Comparison of ENCODE assay signal across 31 cellular contexts in genomic region chr13:113535381-113535781, GRCh38. TPM values are rescaled to one million over a fixed set of nuclear protein-coding genes. Genes with fewer than 3 reads are reported as not detected.
DNase-seq lines count a peak whose midpoint lies in the region; ATAC-seq and TF ChIP-seq lines count a peak whose summit lies in the region.
"Had no signal": no experiment of that assay in that cellular context is flagged by ENCODE, and none has a peak within 500 bp of the region (broad histone marks: within the 10 kb centered on the region; RNA-seq: fewer than 3 reads in every experiment).

No MANE protein-coding gene starts in this region.

- H3K27me3 ChIP-seq in PC-9 (ENCODE audit: insufficient read depth, low read depth) (no peaks in the 10 kb centered on the region), mucosa of rectum (ENCODE audit: control insufficient read depth in 2 of 2, insufficient read depth in 2 of 2, low read length in 2 of 2) (no peaks in the 10 kb centered on the region), transverse colon (no peaks in the 10 kb centered on the region)
- H3K27me3 ChIP-seq: body of pancreas, right atrium auricular region had no signal

- no peak overlapping the region for H2AFZ ChIP-seq in PC-9
- H2AFZ ChIP-seq: GM23338, parathyroid adenoma had no signal

- peak overlapping the region; percentile 88; the same call in 1 of the 2 replicates for H3K4me2 ChIP-seq in PC-9
- H3K4me2 ChIP-seq: GM23338 had no signal

- H3K36me3 ChIP-seq in PC-9 (ENCODE audit: low read depth) (peaks cover 14% of the 10 kb centered on the region; the same call in 1 of the 2 replicates), mucosa of rectum (ENCODE audit: control insufficient read depth in 2 of 2, insufficient read depth in 2 of 2, low read length in 2 of 2) (peaks cover 23% of the 10 kb centered on the region in 2 donors), transverse colon (no peaks in the 10 kb centered on the region)

- H3K79me2 ChIP-seq in PC-9 (ENCODE audit: low read depth) = no peaks in the 10 kb centered on the region; the same call in 1 of the 2 replicates
- H3K79me2 ChIP-seq: parathyroid adenoma had no signal

- no TSS peak for BruUV-seq in PC-9 (replicated peaks; lab: Mats Ljungman, UMichigan)

- ATAC-seq in natural killer cell treated with Interleukin-12 subunit alpha and Interleukin-12 subunit beta and Interleukin-15 and Interleukin-18, amount 100 ng/mL, for 72 hours = no peak
- ATAC-seq: activated CD8-positive, alpha-beta memory T cell treated with anti-CD3 and anti-CD28 coated beads, Interleukin-2, amount 10 ng/mL, durations not matched to agents 7 days and 5 days; body of pancreas; GM23338; Panc1 had no signal

- H3K4me3 Mint-ChIP-seq in natural killer cell treated with Interleukin-12 subunit alpha and Interleukin-12 subunit beta and Interleukin-15 and Interleukin-18, amount 100 ng/mL, for 72 hours = no peak overlapping the region
- H3K4me3 Mint-ChIP-seq: activated CD4-positive, alpha-beta T cell treated with anti-CD3 and anti-CD28 coated beads, Interleukin-2, amount 10 ng/mL, durations not matched to agents 7 days and 5 days; activated CD8-positive, alpha-beta memory T cell treated with anti-CD3 and anti-CD28 coated beads, Interleukin-2, amount 10 ng/mL, durations not matched to agents 7 days and 5 days; CD4-positive, alpha-beta T cell; GM23338; IgD-negative memory B cell; nephron had no signal

- H3K9me2 ChIP-seq in PC-9 (ENCODE audit: insufficient read depth) = no peaks in the 10 kb centered on the region

- no peak for TF ChIP-seq POLR2A in transverse colon (IDR thresholded peaks at IDR 0.05)

- H3K27me3 Mint-ChIP-seq in natural killer cell treated with Interleukin-12 subunit alpha and Interleukin-12 subunit beta and Interleukin-15 and Interleukin-18, amount 100 ng/mL, for 72 hours = no peaks in the 10 kb centered on the region
- H3K27me3 Mint-ChIP-seq: activated CD4-positive, alpha-beta T cell treated with anti-CD3 and anti-CD28 coated beads, Interleukin-2, amount 10 ng/mL, durations not matched to agents 7 days and 5 days; activated CD8-positive, alpha-beta memory T cell treated with anti-CD3 and anti-CD28 coated beads, Interleukin-2, amount 10 ng/mL, durations not matched to agents 7 days and 5 days; CD4-positive, alpha-beta T cell; IgD-negative memory B cell had no signal

- peaks cover 43% of the 10 kb centered on the region for H3K4me1 ChIP-seq in PC-9 (replicated peaks; ENCODE audit: insufficient read depth)
- peaks cover 0 to 10% of the 10 kb centered on the region in 2 donors for H3K4me1 ChIP-seq in mucosa of rectum (ENCODE audit: control insufficient read depth in 2 of 2, insufficient read depth in 2 of 2, low read length in 2 of 2)
- peaks cover 0 to 10% (median 5%) of the 10 kb centered on the region in 4 donors for H3K4me1 ChIP-seq in transverse colon
- H3K4me1 ChIP-seq: body of pancreas, parathyroid adenoma had no signal

- peaks cover 0 to 2% of the 10 kb centered on the region in 2 donors for H3K4me1 Mint-ChIP-seq in natural killer cell treated with Interleukin-12 subunit alpha and Interleukin-12 subunit beta and Interleukin-15 and Interleukin-18, amount 100 ng/mL, for 72 hours (ENCODE audit: low read depth in 2 of 2)
- H3K4me1 Mint-ChIP-seq: activated CD4-positive, alpha-beta T cell treated with anti-CD3 and anti-CD28 coated beads, Interleukin-2, amount 10 ng/mL, durations not matched to agents 7 days and 5 days; activated CD8-positive, alpha-beta memory T cell treated with anti-CD3 and anti-CD28 coated beads, Interleukin-2, amount 10 ng/mL, durations not matched to agents 7 days and 5 days had no signal

- H3K27ac ChIP-seq in PC-9 (no peak overlapping the region), mucosa of rectum (ENCODE audit: low read depth in 2 of 2, low read length in 2 of 2) (peak overlapping the region in 1 of 2 donors; percentile 55), transverse colon (peak overlapping the region in 3 of 4 donors; percentile 39 to 67 (median 53))
- H3K27ac ChIP-seq: 22Rv1, body of pancreas, parathyroid adenoma, right atrium auricular region, WERI-Rb-1 had no signal

- no peaks in the 10 kb centered on the region for H3K9me3 Mint-ChIP-seq in natural killer cell treated with Interleukin-12 subunit alpha and Interleukin-12 subunit beta and Interleukin-15 and Interleukin-18, amount 100 ng/mL, for 72 hours
- H3K9me3 Mint-ChIP-seq: activated CD4-positive, alpha-beta T cell treated with anti-CD3 and anti-CD28 coated beads, Interleukin-2, amount 10 ng/mL, durations not matched to agents 7 days and 5 days; CD4-positive, alpha-beta T cell; GM23338; IgD-negative memory B cell had no signal

- peak overlapping the region in 1 of 2 donors; percentile 32 for H3K9ac ChIP-seq in mucosa of rectum (ENCODE audit: low read depth in 1 of 2, low read length in 2 of 2)
- H3K9ac ChIP-seq: parathyroid adenoma had no signal

- POLR2A ChIA-PET in PC-9 (lab: Charles Lee; ENCODE audit: unreplicated experiment) = no interaction called here

- no peak overlapping the region for H3K4me3 ChIP-seq in PC-9
- peak overlapping the region; percentile 42 to 54 for H3K4me3 ChIP-seq in mucosa of rectum (ENCODE audit: low read length in 2 of 2)
- H3K4me3 ChIP-seq in transverse colon = no peak overlapping the region
- H3K4me3 ChIP-seq: body of pancreas, GM23338, right atrium auricular region had no signal

- H4K20me1 ChIP-seq in PC-9 (ENCODE audit: insufficient read depth) = peaks cover 5% of the 10 kb centered on the region; the same call in 1 of the 2 replicates

- H3K36me3 Mint-ChIP-seq in natural killer cell treated with Interleukin-12 subunit alpha and Interleukin-12 subunit beta and Interleukin-15 and Interleukin-18, amount 100 ng/mL, for 72 hours = peaks cover 6% of the 10 kb centered on the region

- DNase-seq in DMS53 (lab: John Stamatoyannopoulos, UW) = peak; percentile 25
- DNase-seq in DMS53 treated with DMSO at 0.1 percent for 48 hours (lab: John Stamatoyannopoulos, UW; ENCODE audit: unreplicated experiment) = no peak
- DNase-seq in PC-9 = no peak
- DNase-seq in transverse colon = peak; percentile 52
- DNase-seq in NCI-H1092 (lab: John Stamatoyannopoulos, UW) = no peak
- no peak for DNase-seq in natural killer cell treated with Interleukin-12 subunit alpha and Interleukin-12 subunit beta and Interleukin-15 and Interleukin-18, amount 100 ng/mL, for 72 hours (ENCODE audit: low spot score)
- no peak for DNase-seq in NCI-H1092 treated with DMSO at 0.1 percent for 48 hours (lab: John Stamatoyannopoulos, UW)
- DNase-seq: activated CD4-positive, alpha-beta T cell treated with anti-CD3 and anti-CD28 coated beads, Interleukin-2, amount 10 ng/mL, durations not matched to agents 7 days and 5 days; activated CD8-positive, alpha-beta memory T cell treated with anti-CD3 and anti-CD28 coated beads, Interleukin-2, amount 10 ng/mL, durations not matched to agents 7 days and 5 days; activated naive CD4-positive, alpha-beta T cell; activated T-cell treated with anti-CD3 and anti-CD28 coated beads, Interleukin-2, amount 50 U/mL, for 48 hours; CD4-positive, alpha-beta T cell; cerebellar nuclear complex; NCI-H1048; NCI-H2029; NCI-H524 treated with DMSO at 0.1 percent for 48 hours; SHP77 treated with DMSO at 0.1 percent for 48 hours; stimulated activated CD4-positive, alpha-beta T cell treated with anti-CD3 and anti-CD28 coated beads, Interleukin-12 subunit alpha, Interleukin-12 subunit beta, amount 100 ng/mL, for 4 hours; stimulated activated CD4-positive, alpha-beta T cell treated with anti-CD3 and anti-CD28 coated beads, Interleukin-4, amount 100 ng/mL, for 1 hour; SW 1271; T-helper 9 cell; WERI-Rb-1 had no signal

- no peak overlapping the region for H3K27ac Mint-ChIP-seq in natural killer cell treated with Interleukin-12 subunit alpha and Interleukin-12 subunit beta and Interleukin-15 and Interleukin-18, amount 100 ng/mL, for 72 hours
- H3K27ac Mint-ChIP-seq: activated CD4-positive, alpha-beta T cell treated with anti-CD3 and anti-CD28 coated beads, Interleukin-2, amount 10 ng/mL, durations not matched to agents 7 days and 5 days; activated CD8-positive, alpha-beta memory T cell treated with anti-CD3 and anti-CD28 coated beads, Interleukin-2, amount 10 ng/mL, durations not matched to agents 7 days and 5 days; CD4-positive, alpha-beta T cell; GM23338; IgD-negative memory B cell; nephron had no signal

- TF ChIP-seq CTCF in PC-9 (conservative IDR thresholded peaks at IDR 0.05) = no peak
- TF ChIP-seq CTCF in transverse colon (IDR thresholded peaks at IDR 0.05) = no peak

- H3F3A ChIP-seq in PC-9 (ENCODE audit: insufficient read depth, low read depth) = peaks cover 42% of the 10 kb centered on the region

- H3K9me3 ChIP-seq in PC-9 (ENCODE audit: insufficient read depth, low read depth) = no peaks in the 10 kb centered on the region
- no peaks in the 10 kb centered on the region for H3K9me3 ChIP-seq in mucosa of rectum (ENCODE audit: control insufficient read depth in 2 of 2, low read length in 2 of 2)
- H3K9me3 ChIP-seq in transverse colon = no peaks in the 10 kb centered on the region
- H3K9me3 ChIP-seq: body of pancreas, right atrium auricular region had no signal

- TF ChIP-seq EP300 in transverse colon (IDR thresholded peaks at IDR 0.05; ENCODE audit: low read depth) = no peak

- CTCF ChIA-PET in PC-9 (lab: Charles Lee) = no interaction called here

- in situ Hi-C loops in transverse colon (cut with MboI; ENCODE audit: low pct_ligation_motif_present in 1 of 4, low pct_unique_long_range_greater_than_20kb in 1 of 4, low sequenced_read_pairs in 3 of 4) = no loop called here

- 42 to 56% methylated on average over 2 to 13 of the region's 13 CpGs for WGBS in transverse colon (ENCODE audit: low coverage in 1 of 2), 2 donors

- intact Hi-C loops in PC-9 (cut with micrococcal nuclease; ENCODE audit: unreplicated experiment) (no loop called here), transverse colon (cut with DNase I; ENCODE audit: low total_unique reads) (no loop called here)

RNA-seq across cellular contexts. Expression of gene DCUN1D2, which starts 44.9 kb away (rescaled TPM):
- total RNA-seq in PC-9 (2021) (33.0 and 34.7 TPM in 2 replicates), transverse colon (10 to 100 TPM; 18.7 to 28.4 (median 20.2) TPM)
- total RNA-seq in natural killer cell treated with Interleukin-12 subunit alpha and Interleukin-12 subunit beta and Interleukin-15 and Interleukin-18, amount 100 ng/mL, for 72 hours = 10 to 100 TPM; 22.9 to 40.7 TPM

RNA-seq across cellular contexts. Expression of gene TFDP1, which starts 49.2 kb away (rescaled TPM):
- 84.2 and 107 TPM in 2 replicates for total RNA-seq in PC-9 (2021)
- total RNA-seq in transverse colon = 100 to 1,000 TPM in 1 of 4 donors, 10 to 100 TPM in 3; 24.3 to 164 (median 49.1) TPM
- total RNA-seq in natural killer cell treated with Interleukin-12 subunit alpha and Interleukin-12 subunit beta and Interleukin-15 and Interleukin-18, amount 100 ng/mL, for 72 hours = 100 to 1,000 TPM in 1 of 2 donors, 10 to 100 TPM in 1; 97.5 to 226 TPM

Comparison
In these comparisons a context has a peak if more than half of its experiments do, and no peak if none do; other contexts are left out.
1. DNase-seq: peak in DMS53 (single experiment) and transverse colon (single experiment); none in DMS53 treated with DMSO at 0.1 percent for 48 hours (single experiment), PC-9 (0 of 2), NCI-H1092 (single experiment), natural killer cell treated with Interleukin-12 subunit alpha and Interleukin-12 subunit beta and Interleukin-15 and Interleukin-18, amount 100 ng/mL, for 72 hours (single experiment) and NCI-H1092 treated with DMSO at 0.1 percent for 48 hours (single experiment).
2. H3K4me3 ChIP-seq: peak in mucosa of rectum (2 of 2); none in PC-9 (single experiment) and transverse colon (0 of 4).